In genomic region chr17:28947639-28948038, GRCh38 we compare ENCODE assay signal across 10 cellular contexts. TPM values are rescaled to one million over a fixed set of nuclear protein-coding genes. Genes with fewer than 3 reads are reported as not detected.
DNase-seq lines count a peak whose midpoint lies in the region; ATAC-seq and TF ChIP-seq lines count a peak whose summit lies in the region.
"Had no signal": no experiment of that assay in that cellular context is flagged by ENCODE, and none has a peak within 500 bp of the region (broad histone marks: within the 10 kb centered on the region; RNA-seq: fewer than 3 reads in every experiment).

No MANE protein-coding gene starts in this region.

- intact Hi-C loops in activated CD4-positive, alpha-beta T cell treated with anti-CD3 and anti-CD28 coated beads, Interleukin-2, amount 10 ng/mL, durations not matched to agents 24 days and 14 days (cut with micrococcal nuclease): no loop called here
- intact Hi-C loops in spleen (cut with DNase I; ENCODE audit: low total_unique reads): no loop called here

- DNase-seq in activated CD4-positive, alpha-beta T cell treated with anti-CD3 and anti-CD28 coated beads, Interleukin-2, amount 10 ng/mL, durations not matched to agents 24 days and 14 days: no peak
- no peak for DNase-seq in activated CD4-positive, alpha-beta T cell treated with anti-CD3 and anti-CD28 coated beads, Interleukin-2, amount 50 U/mL, for 4 hours
- no peak for DNase-seq in fibroblast of villous mesenchyme (ENCODE audit: low read depth)
- no peak for DNase-seq in spleen
- no peak for DNase-seq in RKO (ENCODE audit: low spot score)
- DNase-seq: H7, nucleus accumbens had no signal

- no peaks in the 10 kb centered on the region for H3K9me3 Mint-ChIP-seq in activated CD4-positive, alpha-beta T cell treated with anti-CD3 and anti-CD28 coated beads, Interleukin-2, amount 10 ng/mL, durations not matched to agents 24 days and 14 days

- no peak for ATAC-seq in GM18505 (IDR thresholded peaks at IDR 0.05; ENCODE audit: unreplicated experiment)
- no peak for ATAC-seq in HG03045 (IDR thresholded peaks at IDR 0.05; ENCODE audit: unreplicated experiment)

- H3K27me3 ChIP-seq in spleen (replicated peaks in 1 of 7): no peaks in the 10 kb centered on the region

- TF ChIP-seq POLR2A in spleen (IDR thresholded peaks at IDR 0.05): no peak
- no peak for TF ChIP-seq POLR2A in GM18505 (IDR thresholded peaks at IDR 0.05; ENCODE audit: borderline replicate concordance, extremely low read depth, insufficient read depth, insufficient read length)

- 32 to 48% (median 35%) methylated on average over 3 of the region's 3 CpGs for WGBS in spleen, 5 donors

- no peak for TF ChIP-seq CTCF in VCaP (conservative IDR thresholded peaks at IDR 0.05)
- TF ChIP-seq CTCF in fibroblast of villous mesenchyme (IDR thresholded peaks at IDR 0.05; ENCODE audit: insufficient read depth, low read depth, low read length): no peak
- no peak for TF ChIP-seq CTCF in spleen (IDR thresholded peaks at IDR 0.05 in 8 of 11, conservative IDR thresholded peaks at IDR 0.05 in 3 of 11)

- H3K4me3 Mint-ChIP-seq in activated CD4-positive, alpha-beta T cell treated with anti-CD3 and anti-CD28 coated beads, Interleukin-2, amount 10 ng/mL, durations not matched to agents 24 days and 14 days: peak overlapping the region; percentile 97

- peaks cover 50% of the 10 kb centered on the region for H3K36me3 Mint-ChIP-seq in activated CD4-positive, alpha-beta T cell treated with anti-CD3 and anti-CD28 coated beads, Interleukin-2, amount 10 ng/mL, durations not matched to agents 24 days and 14 days (ENCODE audit: low read depth)

- H3K4me1 Mint-ChIP-seq in activated CD4-positive, alpha-beta T cell treated with anti-CD3 and anti-CD28 coated beads, Interleukin-2, amount 10 ng/mL, durations not matched to agents 24 days and 14 days: peaks cover 56% of the 10 kb centered on the region

- peak overlapping the region; percentile 75 for H3K27ac Mint-ChIP-seq in activated CD4-positive, alpha-beta T cell treated with anti-CD3 and anti-CD28 coated beads, Interleukin-2, amount 10 ng/mL, durations not matched to agents 24 days and 14 days

- H3K27ac ChIP-seq in VCaP: peak overlapping the region; percentile 100
- H3K27ac ChIP-seq in spleen: peak overlapping the region; percentile 14 to 100 (median 99)

- H3K27me3 Mint-ChIP-seq in activated CD4-positive, alpha-beta T cell treated with anti-CD3 and anti-CD28 coated beads, Interleukin-2, amount 10 ng/mL, durations not matched to agents 24 days and 14 days: peaks cover 2% of the 10 kb centered on the region

- peaks cover 0 to 32% (median 6%) of the 10 kb centered on the region in 6 donors for H3K36me3 ChIP-seq in spleen

- peaks cover 37 to 68% (median 64%) of the 10 kb centered on the region in 6 donors for H3K4me1 ChIP-seq in spleen

- H3K9me3 ChIP-seq in spleen: no peaks in the 10 kb centered on the region

- H3K4me3 ChIP-seq in fibroblast of villous mesenchyme (ENCODE audit: low read depth, low read length): peak overlapping the region; percentile 88
- peak overlapping the region in 3 of 8 donors; percentile 95 to 98 (median 97) for H3K4me3 ChIP-seq in spleen

RNA-seq across cellular contexts. Expression of gene PHF12, which starts 3.7 kb away (rescaled TPM):
- total RNA-seq in activated CD4-positive, alpha-beta T cell treated with anti-CD3 and anti-CD28 coated beads, Interleukin-2, amount 10 ng/mL, durations not matched to agents 24 days and 14 days: 61.1 TPM in 2 replicates
- 22.5 and 23.2 TPM in 2 replicates for total RNA-seq in fibroblast of villous mesenchyme
- 100 to 1,000 TPM in 2 of 7 donors, 10 to 100 TPM in 5; 65.9 to 118 (median 84.9) TPM for total RNA-seq in spleen
- polyA plus RNA-seq in spleen: 10 to 100 TPM; 16.2 to 22.0 (median 20.0) TPM

RNA-seq across cellular contexts. Expression of gene DHRS13, which starts 44.8 kb away (rescaled TPM):
- 32.4 and 34.3 TPM in 2 replicates for total RNA-seq in activated CD4-positive, alpha-beta T cell treated with anti-CD3 and anti-CD28 coated beads, Interleukin-2, amount 10 ng/mL, durations not matched to agents 24 days and 14 days
- total RNA-seq in fibroblast of villous mesenchyme (2.6 and 3.5 TPM in 2 replicates), spleen (10 to 100 TPM; 14.7 to 51.2 (median 21.2) TPM)
- 10 to 100 TPM; 12.2 to 12.6 (median 12.6) TPM for polyA plus RNA-seq in spleen

RNA-seq across cellular contexts. Expression of gene FLOT2, which starts 50.1 kb away (rescaled TPM):
- 109 and 111 TPM in 2 replicates for total RNA-seq in activated CD4-positive, alpha-beta T cell treated with anti-CD3 and anti-CD28 coated beads, Interleukin-2, amount 10 ng/mL, durations not matched to agents 24 days and 14 days
- total RNA-seq in fibroblast of villous mesenchyme (39.6 and 43.6 TPM in 2 replicates), spleen (100 to 1,000 TPM; 133 to 259 (median 202) TPM)
- 100 to 1,000 TPM in 1 of 3 donors, 10 to 100 TPM in 2; 80.8 to 119 (median 92.8) TPM for polyA plus RNA-seq in spleen

RNA-seq across cellular contexts. Expression of gene SEZ6, which starts 58.2 kb away (rescaled TPM):
- total RNA-seq in activated CD4-positive, alpha-beta T cell treated with anti-CD3 and anti-CD28 coated beads, Interleukin-2, amount 10 ng/mL, durations not matched to agents 24 days and 14 days: not detected in 2 replicates
- total RNA-seq in fibroblast of villous mesenchyme (not detected in 2 replicates), spleen (under 1 TPM in 1 of 7 donors, not detected in 6; 0.88 TPM)
- not detected for polyA plus RNA-seq in spleen
